22 cellular contexts compared by ENCODE assay signal in the genomic region with DNA sequence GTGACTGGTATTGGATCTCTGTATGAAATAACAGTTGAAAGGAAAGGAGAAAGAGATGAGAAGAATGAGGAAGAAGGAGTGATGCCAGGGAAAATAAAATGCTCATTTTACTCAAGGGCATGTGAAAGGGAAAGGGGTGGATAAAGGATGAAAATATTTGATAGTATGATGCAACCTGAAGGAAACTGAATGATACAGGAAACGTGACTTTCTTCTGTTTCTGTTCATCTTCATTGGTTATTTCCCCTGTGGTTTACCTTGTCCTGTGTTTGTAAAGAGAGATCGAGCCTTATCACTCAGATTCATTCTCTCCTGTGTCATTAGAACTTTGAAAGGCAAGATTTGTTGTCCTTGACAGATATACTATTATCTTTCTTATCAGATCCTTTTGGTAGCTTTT.
A peak's percentile ranks its signal among the peaks of the same experiment; 100 is the strongest.
DNase-seq lines count a peak whose midpoint lies in the region; ATAC-seq lines count a peak whose summit lies in the region.
"Had no signal": no experiment of that assay in that cellular context is flagged by ENCODE, and none has a peak within 500 bp of the region (broad histone marks: within the 10 kb centered on the region; RNA-seq: fewer than 3 reads in every experiment).

No MANE protein-coding gene starts in this region.

- DNase-seq in GM03348 (ENCODE audit: low spot score) (peak; percentile 4), RKO (ENCODE audit: low spot score) (peak; percentile 0), fibroblast of the conjunctiva (ENCODE audit: low read depth) (peak; percentile 1), SKM-1 (lab: John Stamatoyannopoulos, UW; ENCODE audit: unreplicated experiment) (no peak), H4 (ENCODE audit: low spot score) (no peak), Right ventricle myocardium superior (no peak)
- DNase-seq: activated CD4-positive, alpha-beta T cell treated with anti-CD3 and anti-CD28 coated beads for 36 hours; activated CD8-positive, alpha-beta memory T cell treated with anti-CD3 and anti-CD28 coated beads, Interleukin-2, amount 10 ng/mL, durations not matched to agents 7 days and 5 days; activated naive CD8-positive, alpha-beta T cell treated with anti-CD3 and anti-CD28 coated beads, Interleukin-2, amount 10 ng/mL, durations not matched to agents 7 days and 5 days; body of pancreas; CD8-positive, alpha-beta memory T cell; cortex of kidney; foreskin melanocyte; HFFc6; hypothalamus; KBM-7; NCI-H1930; stimulated activated naive CD4-positive, alpha-beta T cell treated with Interleukin-2 at 50 U/mL for 16 hours; SW 1271; tibial artery had no signal

- intact Hi-C loops in Right ventricle myocardium superior (cut with DNase I) = no loop called here

- peak; percentile 71 for ATAC-seq in HG02885 (IDR thresholded peaks at IDR 0.05; ENCODE audit: poor library complexity, unreplicated experiment)
- no peak for ATAC-seq in Right ventricle myocardium superior (ENCODE audit: poor library complexity)
- ATAC-seq in GM18498 (IDR thresholded peaks at IDR 0.05; ENCODE audit: unreplicated experiment) = no peak
- ATAC-seq: activated CD4-positive, alpha-beta T cell treated with anti-CD3 and anti-CD28 coated beads for 36 hours; activated CD8-positive, alpha-beta memory T cell treated with anti-CD3 and anti-CD28 coated beads, Interleukin-2, amount 10 ng/mL, durations not matched to agents 7 days and 5 days; body of pancreas had no signal

Comparison
In these comparisons a context has a peak if more than half of its experiments do, and no peak if none do; other contexts are left out.
1. DNase-seq: peak in GM03348 (single experiment), RKO (single experiment) and fibroblast of the conjunctiva (single experiment); none in SKM-1 (single experiment), H4 (single experiment) and Right ventricle myocardium superior (single experiment).